In the genomic region with DNA sequence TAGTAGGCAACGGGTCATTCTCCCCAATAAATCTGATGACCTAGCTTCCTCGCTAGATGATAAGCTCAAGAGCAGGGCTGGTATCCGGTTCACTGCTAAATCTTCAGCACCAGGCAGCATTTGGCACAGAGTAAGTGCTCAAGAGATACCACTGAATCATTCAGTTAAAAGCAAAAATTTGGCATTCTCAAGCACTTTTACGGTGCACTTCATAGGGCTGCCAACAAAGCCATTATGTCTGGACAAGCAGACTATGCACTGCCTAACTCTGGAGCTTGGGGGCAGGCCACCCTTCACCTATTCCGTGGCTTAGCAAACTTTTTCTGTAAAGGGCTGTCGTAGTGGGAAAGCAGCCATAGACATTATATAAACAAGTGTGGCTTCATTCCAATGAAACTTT, we compare ENCODE assay signal across 11 cellular contexts. TPM values are rescaled to one million over a fixed set of nuclear protein-coding genes. Genes with fewer than 3 reads are reported as not detected.
"Had no signal": no experiment of that assay in that cellular context is flagged by ENCODE, and none has a peak within 500 bp of the region (broad histone marks: within the 10 kb centered on the region; RNA-seq: fewer than 3 reads in every experiment).

No MANE protein-coding gene starts in this region.

- DNase-seq: activated effector memory CD4-positive, alpha-beta T cell treated with anti-CD3 and anti-CD28 coated beads, Interleukin-2, amount 50 U/mL, for 16 hours; activated T-cell treated with anti-CD3 and anti-CD28 coated beads, Interleukin-2, amount 50 U/mL, for 4 hours; anterior cingulate cortex; mesenchymal stem cell; stimulated activated CD4-positive, alpha-beta T cell treated with anti-CD3 and anti-CD28 coated beads, Interleukin-1b, Interleukin-23, amount 100 ng/mL, for 48 hours; T-helper 17 cell; trophoblast cell had no signal

- H3K4me1 ChIP-seq: gastroesophageal sphincter had no signal

- H3K4me3 ChIP-seq: gastroesophageal sphincter had no signal

- H3K9me3 ChIP-seq: gastroesophageal sphincter had no signal

- H3K27ac ChIP-seq: gastroesophageal sphincter had no signal

- H3K27me3 ChIP-seq: gastroesophageal sphincter had no signal

- FAIRE-seq: colon had no signal

RNA-seq across cellular contexts. Expression of a gene that starts 47.9 kb away (rescaled TPM):
- total RNA-seq: activated T-cell treated with anti-CD3 and anti-CD28 coated beads, Interleukin-2, amount 50 U/mL, for 4 hours; gastroesophageal sphincter; osteoblast; subcutaneous adipose tissue; T-helper 17 cell had no signal
